ENCODE assay signal across 24 cellular contexts in genomic region chr9:126449725-126450443, GRCh38.
"Had no signal": no experiment of that assay in that cellular context is flagged by ENCODE, and none has a peak within 500 bp of the region (broad histone marks: within the 10 kb centered on the region; RNA-seq: fewer than 3 reads in every experiment).

No MANE protein-coding gene starts in this region.

- H3K4me3 ChIP-seq: gastrocnemius medialis, heart left ventricle, mucosa of descending colon, neural progenitor cell, ovary, sigmoid colon, thyroid gland had no signal

- ATAC-seq: activated CD4-positive, alpha-beta T cell treated with anti-CD3 and anti-CD28 coated beads for 36 hours; esophagus mucosa; gastrocnemius medialis; left ventricle myocardium superior; mucosa of descending colon; stimulated activated memory B cell treated with anti-CD40 and anti-IgM and Interleukin-4, amounts not matched to agents 10 μg/mL and 1 μg/mL and 100 μg/mL, for 72 hours had no signal

- H3K36me3 ChIP-seq: gastrocnemius medialis, neural progenitor cell, ovary, thyroid gland had no signal

- H3K36me3 Mint-ChIP-seq: naive B cell; stimulated activated memory B cell treated with anti-CD40 and anti-IgM and Interleukin-4, amounts not matched to agents 10 μg/mL and 1 μg/mL and 100 μg/mL, for 72 hours had no signal

- H3K4me1 ChIP-seq: gastrocnemius medialis, heart left ventricle, sigmoid colon, thyroid gland had no signal

- H3K27ac ChIP-seq: gastrocnemius medialis, heart left ventricle, neural progenitor cell, ovary, sigmoid colon, thyroid gland had no signal

- H3K4me3 Mint-ChIP-seq: activated CD4-positive, alpha-beta T cell treated with anti-CD3 and anti-CD28 coated beads for 36 hours; activated naive CD8-positive, alpha-beta T cell treated with anti-CD3 and anti-CD28 coated beads, Interleukin-2, amount 10 ng/mL, durations not matched to agents 7 days and 5 days; activated T-cell treated with anti-CD3 and anti-CD28 coated beads, Interleukin-2, amount 50 U/mL, for 24 hours; memory B cell; neural progenitor cell; stimulated activated memory B cell treated with anti-CD40 and anti-IgM and Interleukin-4, amounts not matched to agents 10 μg/mL and 1 μg/mL and 100 μg/mL, for 72 hours; T-helper 2 cell treated with Interferon-gamma antibody and Interleukin-4, amounts not matched to agents 5 μg/mL and 100 μg/mL, for 36 hours had no signal

- FAIRE-seq: colon, TTC549 had no signal

- H3K4me1 Mint-ChIP-seq: memory B cell; stimulated activated memory B cell treated with anti-CD40 and anti-IgM and Interleukin-4, amounts not matched to agents 10 μg/mL and 1 μg/mL and 100 μg/mL, for 72 hours had no signal

- H3K4me2 ChIP-seq: neural progenitor cell had no signal

- H3K9me3 Mint-ChIP-seq: activated naive CD8-positive, alpha-beta T cell treated with anti-CD3 and anti-CD28 coated beads, Interleukin-2, amount 10 ng/mL, durations not matched to agents 7 days and 5 days; activated T-cell treated with anti-CD3 and anti-CD28 coated beads, Interleukin-2, amount 50 U/mL, for 24 hours; activated T-helper 2 cell treated with anti-CD3 and anti-CD28 coated beads, Interferon-gamma antibody, Interleukin-2, Interleukin-4, amounts not matched to agents 10 μg/mL and 5 μg/mL and 100 μg/mL, durations not matched to agents 14 hours and 24 hours and 36 hours; memory B cell; naive B cell; neural progenitor cell; stimulated activated memory B cell treated with anti-CD40 and anti-IgM and Interleukin-4, amounts not matched to agents 10 μg/mL and 1 μg/mL and 100 μg/mL, for 72 hours; T-helper 2 cell treated with Interferon-gamma antibody and Interleukin-4, amounts not matched to agents 5 μg/mL and 100 μg/mL, for 36 hours had no signal

- DNase-seq: activated CD4-positive, alpha-beta T cell treated with anti-CD3 and anti-CD28 coated beads for 36 hours; activated CD4-positive, alpha-beta T cell treated with anti-CD3 and anti-CD28 coated beads, Interleukin-2, amount 50 U/mL, for 48 hours; activated naive CD4-positive, alpha-beta T cell treated with Interleukin-2 at 50 U/mL for 16 hours; activated naive CD8-positive, alpha-beta T cell treated with anti-CD3 and anti-CD28 coated beads, Interleukin-2, amount 10 ng/mL, durations not matched to agents 7 days and 5 days; activated T-cell treated with anti-CD3 and anti-CD28 coated beads, Interleukin-2, amount 50 U/mL, for 24 hours; amygdala; gastrocnemius medialis; kidney glomerular epithelial cell; left ventricle myocardium superior; mucosa of descending colon; naive B cell; ovary; sigmoid colon; stimulated activated CD4-positive, alpha-beta T cell treated with anti-CD3 and anti-CD28 coated beads, Interleukin-4, amount 100 ng/mL, for 4 hours; thyroid gland had no signal

- H3K27me3 ChIP-seq: gastrocnemius medialis, heart left ventricle, neural progenitor cell, ovary, sigmoid colon, thyroid gland had no signal

- H3K27me3 Mint-ChIP-seq: activated CD4-positive, alpha-beta T cell treated with anti-CD3 and anti-CD28 coated beads for 36 hours; activated naive CD8-positive, alpha-beta T cell treated with anti-CD3 and anti-CD28 coated beads, Interleukin-2, amount 10 ng/mL, durations not matched to agents 7 days and 5 days; activated T-cell treated with anti-CD3 and anti-CD28 coated beads, Interleukin-2, amount 50 U/mL, for 24 hours; memory B cell; naive B cell; stimulated activated memory B cell treated with anti-CD40 and anti-IgM and Interleukin-4, amounts not matched to agents 10 μg/mL and 1 μg/mL and 100 μg/mL, for 72 hours had no signal

- H3K27ac Mint-ChIP-seq: activated CD4-positive, alpha-beta T cell treated with anti-CD3 and anti-CD28 coated beads for 36 hours; activated naive CD8-positive, alpha-beta T cell treated with anti-CD3 and anti-CD28 coated beads, Interleukin-2, amount 10 ng/mL, durations not matched to agents 7 days and 5 days; activated T-cell treated with anti-CD3 and anti-CD28 coated beads, Interleukin-2, amount 50 U/mL, for 24 hours; activated T-helper 2 cell treated with anti-CD3 and anti-CD28 coated beads, Interferon-gamma antibody, Interleukin-2, Interleukin-4, amounts not matched to agents 10 μg/mL and 5 μg/mL and 100 μg/mL, durations not matched to agents 14 hours and 24 hours and 36 hours; memory B cell; neural progenitor cell; stimulated activated memory B cell treated with anti-CD40 and anti-IgM and Interleukin-4, amounts not matched to agents 10 μg/mL and 1 μg/mL and 100 μg/mL, for 72 hours; T-helper 2 cell treated with Interferon-gamma antibody and Interleukin-4, amounts not matched to agents 5 μg/mL and 100 μg/mL, for 36 hours had no signal

- H3K9me3 ChIP-seq: gastrocnemius medialis, heart left ventricle, mucosa of descending colon, ovary, sigmoid colon, thyroid gland had no signal
